In the genomic region with DNA sequence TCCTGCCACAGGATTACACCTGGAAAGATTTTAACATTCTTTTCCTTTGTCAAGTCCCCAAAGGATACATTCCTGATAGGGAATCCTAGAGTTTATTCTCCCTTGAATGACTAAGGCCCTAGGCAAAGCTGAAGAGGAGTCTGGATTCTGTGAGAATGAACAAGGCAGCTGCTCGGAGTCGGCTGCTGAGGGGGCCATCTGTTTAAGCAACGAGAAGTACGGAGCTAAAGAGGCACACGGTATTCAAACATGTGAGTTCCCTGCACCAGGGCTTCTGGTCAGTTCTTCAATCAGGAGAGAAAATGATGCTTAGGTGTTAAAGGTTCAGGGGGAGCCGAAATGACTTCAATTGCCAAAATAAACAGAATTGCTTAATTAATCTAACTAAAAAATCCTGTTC, we compare ENCODE assay signal across 1 cellular context.
TF ChIP-seq lines count a peak whose summit lies in the region.

No MANE protein-coding gene starts in this region.

TF ChIP-seq in HepG2, 621 proteins besides CTCF, POLR2A, EP300 and RAD21 (continued from another document):
- TF ChIP-seq, protein P1, sequence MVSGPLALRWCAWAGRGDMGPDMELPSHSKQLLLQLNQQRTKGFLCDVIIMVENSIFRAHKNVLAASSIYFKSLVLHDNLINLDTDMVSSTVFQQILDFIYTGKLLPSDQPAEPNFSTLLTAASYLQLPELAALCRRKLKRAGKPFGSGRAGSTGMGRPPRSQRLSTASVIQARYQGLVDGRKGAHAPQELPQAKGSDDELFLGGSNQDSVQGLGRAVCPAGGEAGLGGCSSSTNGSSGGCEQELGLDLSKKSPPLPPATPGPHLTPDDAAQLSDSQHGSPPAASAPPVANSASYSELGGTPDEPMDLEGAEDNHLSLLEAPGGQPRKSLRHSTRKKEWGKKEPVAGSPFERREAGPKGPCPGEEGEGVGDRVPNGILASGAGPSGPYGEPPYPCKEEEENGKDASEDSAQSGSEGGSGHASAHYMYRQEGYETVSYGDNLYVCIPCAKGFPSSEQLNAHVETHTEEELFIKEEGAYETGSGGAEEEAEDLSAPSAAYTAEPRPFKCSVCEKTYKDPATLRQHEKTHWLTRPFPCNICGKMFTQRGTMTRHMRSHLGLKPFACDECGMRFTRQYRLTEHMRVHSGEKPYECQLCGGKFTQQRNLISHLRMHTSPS (CRISPR knock-in tag; IDR thresholded peaks at IDR 0.05; ENCODE audit: low read depth): no peak
TF ChIP-seq in HepG2: peak in this region for 0.
